In genomic region chr7:98281757-98282652, GRCh38 we compare ENCODE assay signal across 1 cellular context.
TF ChIP-seq lines count a peak whose summit lies in the region.

No MANE protein-coding gene starts in this region.

TF ChIP-seq in GM12878, 131 proteins besides CTCF, POLR2A, EP300 and RAD21 (continued from another document):
- no peak for TF ChIP-seq BCL3 (IDR thresholded peaks at IDR 0.05; ENCODE audit: borderline replicate concordance, insufficient read depth, low read depth, low read length, poor library complexity, severe bottlenecking)
- no peak for TF ChIP-seq MEF2A (IDR thresholded peaks at IDR 0.05; ENCODE audit: insufficient read depth, low read depth, low read length)
- no peak for TF ChIP-seq RBBP5 (conservative IDR thresholded peaks at IDR 0.05)
- no peak for TF ChIP-seq ZBTB11 (CRISPR knock-in tag; IDR thresholded peaks at IDR 0.05)
- TF ChIP-seq CEBPZ (IDR thresholded peaks at IDR 0.05; ENCODE audit: low read depth, low read length): no peak
- peak; percentile 19; the same call in 1 of the 2 replicates for TF ChIP-seq SIN3A (IDR thresholded peaks at IDR 0.05; ENCODE audit: low read depth, low read length)
- TF ChIP-seq FOXK2 (IDR thresholded peaks at IDR 0.05): no peak
